ENCODE assay signal across 2 cellular contexts in genomic region chr3:179688847-179689246, GRCh38.
TF ChIP-seq lines count a peak whose summit lies in the region.

No MANE protein-coding gene starts in this region.

TF ChIP-seq in HEK293, 187 proteins besides CTCF, POLR2A, EP300 and RAD21 (continued from another document):
- TF ChIP-seq ELK4 (IDR thresholded peaks at IDR 0.05; ENCODE audit: borderline replicate concordance, low read depth, low read length): no peak
TF ChIP-seq in HEK293: peak in this region for 1.

TF ChIP-seq in WTC11, 78 proteins besides CTCF, POLR2A, EP300 and RAD21 (continued from another document):
- TF ChIP-seq E2F5 (CRISPR knock-in tag; IDR thresholded peaks at IDR 0.05): no peak
- no peak for TF ChIP-seq GABPB1 (CRISPR knock-in tag; IDR thresholded peaks at IDR 0.05)
- TF ChIP-seq ZNF317 (CRISPR knock-in tag; IDR thresholded peaks at IDR 0.05; ENCODE audit: borderline replicate concordance, low read depth): no peak
- TF ChIP-seq ZNF425 (CRISPR knock-in tag; conservative IDR thresholded peaks at IDR 0.05): no peak
- no peak for TF ChIP-seq CDX4 (CRISPR knock-in tag; IDR thresholded peaks at IDR 0.05; ENCODE audit: borderline replicate concordance)
- TF ChIP-seq ZNF671 (CRISPR knock-in tag; IDR thresholded peaks at IDR 0.05): no peak
- TF ChIP-seq ZNF512 (CRISPR knock-in tag; IDR thresholded peaks at IDR 0.05; ENCODE audit: borderline replicate concordance): no peak
